8 cellular contexts compared by ENCODE assay signal in genomic region chr1:205588691-205589445, GRCh38. TPM values are rescaled to one million over a fixed set of nuclear protein-coding genes. Genes with fewer than 3 reads are reported as not detected.
DNase-seq lines count a peak whose midpoint lies in the region; ATAC-seq and TF ChIP-seq lines count a peak whose summit lies in the region.

No MANE protein-coding gene starts in this region.

- H3K4me2 ChIP-seq in mesenchymal stem cell (ENCODE audit: low read length, poor library complexity, severe bottlenecking): no peak overlapping the region

- peak; percentile 53 for DNase-seq in SIG-M5 treated with dmso at 0.1 percent for 504 hours (lab: John Stamatoyannopoulos, UW; ENCODE audit: unreplicated experiment)
- no peak for DNase-seq in SIG-M5 (lab: John Stamatoyannopoulos, UW)
- DNase-seq in HuH-7 (ENCODE audit: low spot score): peak; percentile 51
- DNase-seq in adrenal gland: peak in 4 of 7 donors; percentile 23 to 48 (median 36)
- peak; percentile 60 for DNase-seq in mesenchymal stem cell
- no peak for DNase-seq in activated gamma-delta T cell treated with Interleukin-2 at 50 U/mL for 16 hours

- no peak for TF ChIP-seq EP300 in gastroesophageal sphincter (IDR thresholded peaks at IDR 0.05)

- H2BK12ac ChIP-seq in mesenchymal stem cell (ENCODE audit: low read length in 2 of 2): no peak overlapping the region

- H3K79me1 ChIP-seq in mesenchymal stem cell (replicated peaks; ENCODE audit: low read length, poor library complexity, severe bottlenecking): no peaks in the 10 kb centered on the region

- no peak overlapping the region for H3K14ac ChIP-seq in mesenchymal stem cell (ENCODE audit: low read length in 2 of 2)

- H3K4me3 ChIP-seq in adrenal gland (no peak overlapping the region), mesenchymal stem cell (ENCODE audit: insufficient read depth in 1 of 2, low read depth in 1 of 2, low read length in 2 of 2) (no peak overlapping the region), gastroesophageal sphincter (no peak overlapping the region)

- peak overlapping the region; percentile 61 for H4K8ac ChIP-seq in mesenchymal stem cell (ENCODE audit: low read length)

- H3K4me1 ChIP-seq in adrenal gland (replicated peaks in 1 of 2) (peaks cover 0 to 4% of the 10 kb centered on the region in 2 donors), mesenchymal stem cell (ENCODE audit: control insufficient read depth, insufficient read depth, low read depth, low read length) (peaks cover 3% of the 10 kb centered on the region), gastroesophageal sphincter (peaks cover 0 to 22% (median 3%) of the 10 kb centered on the region in 3 donors)

- peak overlapping the region; percentile 16 to 38 for H3K18ac ChIP-seq in mesenchymal stem cell (ENCODE audit: low read depth in 1 of 2, low read length in 2 of 2)

- H3K27ac ChIP-seq in adrenal gland (no peak overlapping the region), mesenchymal stem cell (ENCODE audit: low read length, poor library complexity, severe bottlenecking) (no peak overlapping the region), gastroesophageal sphincter (no peak overlapping the region)

- H3K9me3 ChIP-seq in adrenal gland (replicated peaks in 1 of 3): no peaks in the 10 kb centered on the region
- H3K9me3 ChIP-seq in mesenchymal stem cell (ENCODE audit: control insufficient read depth, low read length): no peaks in the 10 kb centered on the region
- H3K9me3 ChIP-seq in gastroesophageal sphincter: no peaks in the 10 kb centered on the region

- H2AFZ ChIP-seq in mesenchymal stem cell (ENCODE audit: low read depth, low read length): no peak overlapping the region

- H3K9ac ChIP-seq in mesenchymal stem cell (ENCODE audit: low read length): no peak overlapping the region

- H3K36me3 ChIP-seq in adrenal gland (replicated peaks in 1 of 2) (no peaks in the 10 kb centered on the region), mesenchymal stem cell (ENCODE audit: control insufficient read depth in 1 of 2, insufficient read depth in 2 of 2, low read depth in 1 of 2, low read length in 2 of 2) (no peaks in the 10 kb centered on the region), gastroesophageal sphincter (no peaks in the 10 kb centered on the region)

- no peak overlapping the region for H2AK5ac ChIP-seq in mesenchymal stem cell (ENCODE audit: low read length, severe bottlenecking)

- peak overlapping the region; percentile 71 for H2BK120ac ChIP-seq in mesenchymal stem cell (ENCODE audit: low read depth, low read length)

- no peak overlapping the region for H3K4ac ChIP-seq in mesenchymal stem cell (ENCODE audit: low read depth in 1 of 2, low read length in 2 of 2)

- WGBS in adrenal gland, 4 donors: 58 to 73% (median 62%) methylated on average over 12 to 13 of the region's 13 CpGs
- WGBS in mesenchymal stem cell: 78% methylated on average over 13 of the region's 13 CpGs
- WGBS in gastroesophageal sphincter (ENCODE audit: low coverage in 1 of 2), 2 donors: 56 to 64% methylated on average over 2 to 6 of the region's 13 CpGs

- no peak overlapping the region for H3K23ac ChIP-seq in mesenchymal stem cell (ENCODE audit: low read length in 2 of 2)

- intact Hi-C loops in adrenal gland (cut with DNase I): loop anchor here in 1 of 2 donors (5.0 kb wide), 1 partner anchor 57 kb away; no protein-coding TSS in a partner anchor

- no peak overlapping the region for H4K91ac ChIP-seq in mesenchymal stem cell (ENCODE audit: low read length)

- no peak overlapping the region for H2BK5ac ChIP-seq in mesenchymal stem cell (ENCODE audit: low read depth, low read length, poor library complexity, severe bottlenecking)

- TF ChIP-seq POLR2A in adrenal gland (IDR thresholded peaks at IDR 0.05) (no peak), gastroesophageal sphincter (IDR thresholded peaks at IDR 0.05) (no peak)

- H3K27me3 ChIP-seq in adrenal gland (no peaks in the 10 kb centered on the region), mesenchymal stem cell (ENCODE audit: control insufficient read depth in 1 of 2, insufficient read depth in 1 of 2, low read length in 2 of 2) (peaks cover 0 to 20% of the 10 kb centered on the region in 2 experiments), gastroesophageal sphincter (peaks cover 11% of the 10 kb centered on the region)

- ATAC-seq in HG02571 (IDR thresholded peaks at IDR 0.05; ENCODE audit: unreplicated experiment) (no peak), gastroesophageal sphincter (no peak)

- H2BK15ac ChIP-seq in mesenchymal stem cell (ENCODE audit: low read depth, poor library complexity, severe bottlenecking): no peak overlapping the region

- TF ChIP-seq CTCF in adrenal gland (IDR thresholded peaks at IDR 0.05) (peak in 3 of 6 experiments; percentile 16 to 20 (median 20)), gastroesophageal sphincter (IDR thresholded peaks at IDR 0.05) (peak in 1 of 4 experiments; percentile 22)

RNA-seq across cellular contexts. Expression of gene ELK4, which starts 42.9 kb away (rescaled TPM):
- 10 to 100 TPM; 12.2 to 40.2 (median 25.5) TPM for total RNA-seq in adrenal gland
- 1 to 10 TPM; 3.6 to 9.9 (median 4.5) TPM for polyA plus RNA-seq in adrenal gland
- 12.7 TPM for polyA plus RNA-seq in mesenchymal stem cell (2013, experiment 1 of 2)
- 12.6 TPM for polyA plus RNA-seq in mesenchymal stem cell (2013, experiment 2 of 2)
- total RNA-seq in gastroesophageal sphincter: 10 to 100 TPM; 23.2 to 24.6 (median 23.6) TPM

Comparison
In these comparisons a context has a peak if more than half of its experiments do, and no peak if none do; other contexts are left out.
1. DNase-seq: peak in SIG-M5 treated with dmso at 0.1 percent for 504 hours (single experiment), HuH-7 (single experiment), adrenal gland (4 of 7) and mesenchymal stem cell (single experiment); none in SIG-M5 (single experiment) and activated gamma-delta T cell treated with Interleukin-2 at 50 U/mL for 16 hours (single experiment).